In the genomic region with DNA sequence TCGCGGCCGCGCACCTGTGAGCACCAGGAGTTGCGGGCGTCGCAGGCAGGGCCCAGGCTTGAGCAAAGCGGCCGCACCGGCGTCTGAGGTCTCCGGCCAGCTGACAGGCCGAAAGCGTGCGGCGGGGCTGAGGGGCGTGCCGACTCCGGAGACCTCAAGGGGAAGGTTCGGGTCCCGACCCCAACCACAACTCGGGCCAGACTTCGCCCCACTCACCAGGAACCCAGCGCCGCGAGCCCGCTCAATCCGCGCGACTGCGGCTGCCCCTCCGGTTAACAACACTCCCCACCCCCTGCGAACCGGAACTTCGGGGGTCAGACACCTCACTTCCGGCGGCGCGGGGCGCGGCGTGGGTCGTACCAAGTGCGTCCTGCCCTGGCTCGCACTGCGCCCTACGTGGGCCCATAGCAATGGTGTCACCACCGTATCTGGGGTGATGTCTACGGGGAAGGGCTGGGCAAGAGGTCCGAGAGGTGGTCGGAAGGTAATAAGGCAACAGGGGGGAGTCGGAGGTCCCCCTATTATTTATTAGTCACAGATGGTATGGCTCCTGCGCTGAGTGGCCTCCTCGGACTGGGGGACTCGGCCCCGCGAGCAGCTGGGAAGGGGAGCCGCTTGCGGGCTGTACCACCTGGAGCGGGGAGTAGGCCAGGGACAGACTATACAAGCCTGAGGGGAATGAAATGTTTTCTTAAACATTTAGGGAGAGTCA, we compare ENCODE assay signal across 1 cellular context.
A peak's percentile ranks its signal among the peaks of the same experiment; 100 is the strongest.
TF ChIP-seq lines count a peak whose summit lies in the region.

A gene (minus strand): TSS at position 280 of the 712 bp plus-strand sequence. CDS start 918 bp downstream, outside the sequence.

TF ChIP-seq in Ishikawa, 13 proteins besides CTCF, POLR2A, EP300 and RAD21 (continued from another document):
- TF ChIP-seq, protein P1, sequence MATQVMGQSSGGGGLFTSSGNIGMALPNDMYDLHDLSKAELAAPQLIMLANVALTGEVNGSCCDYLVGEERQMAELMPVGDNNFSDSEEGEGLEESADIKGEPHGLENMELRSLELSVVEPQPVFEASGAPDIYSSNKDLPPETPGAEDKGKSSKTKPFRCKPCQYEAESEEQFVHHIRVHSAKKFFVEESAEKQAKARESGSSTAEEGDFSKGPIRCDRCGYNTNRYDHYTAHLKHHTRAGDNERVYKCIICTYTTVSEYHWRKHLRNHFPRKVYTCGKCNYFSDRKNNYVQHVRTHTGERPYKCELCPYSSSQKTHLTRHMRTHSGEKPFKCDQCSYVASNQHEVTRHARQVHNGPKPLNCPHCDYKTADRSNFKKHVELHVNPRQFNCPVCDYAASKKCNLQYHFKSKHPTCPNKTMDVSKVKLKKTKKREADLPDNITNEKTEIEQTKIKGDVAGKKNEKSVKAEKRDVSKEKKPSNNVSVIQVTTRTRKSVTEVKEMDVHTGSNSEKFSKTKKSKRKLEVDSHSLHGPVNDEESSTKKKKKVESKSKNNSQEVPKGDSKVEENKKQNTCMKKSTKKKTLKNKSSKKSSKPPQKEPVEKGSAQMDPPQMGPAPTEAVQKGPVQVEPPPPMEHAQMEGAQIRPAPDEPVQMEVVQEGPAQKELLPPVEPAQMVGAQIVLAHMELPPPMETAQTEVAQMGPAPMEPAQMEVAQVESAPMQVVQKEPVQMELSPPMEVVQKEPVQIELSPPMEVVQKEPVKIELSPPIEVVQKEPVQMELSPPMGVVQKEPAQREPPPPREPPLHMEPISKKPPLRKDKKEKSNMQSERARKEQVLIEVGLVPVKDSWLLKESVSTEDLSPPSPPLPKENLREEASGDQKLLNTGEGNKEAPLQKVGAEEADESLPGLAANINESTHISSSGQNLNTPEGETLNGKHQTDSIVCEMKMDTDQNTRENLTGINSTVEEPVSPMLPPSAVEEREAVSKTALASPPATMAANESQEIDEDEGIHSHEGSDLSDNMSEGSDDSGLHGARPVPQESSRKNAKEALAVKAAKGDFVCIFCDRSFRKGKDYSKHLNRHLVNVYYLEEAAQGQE (IDR thresholded peaks at IDR 0.05; ENCODE audit: low read depth), result no peak
- no peak for TF ChIP-seq CEBPB (IDR thresholded peaks at IDR 0.05)
- peak; percentile 71; the same call in 1 of the 2 replicates for TF ChIP-seq TCF12 (IDR thresholded peaks at IDR 0.05; ENCODE audit: low read depth)
- peak; percentile 72 for TF ChIP-seq CREB1 (IDR thresholded peaks at IDR 0.05; ENCODE audit: low read depth)
- TF ChIP-seq, protein P2, sequence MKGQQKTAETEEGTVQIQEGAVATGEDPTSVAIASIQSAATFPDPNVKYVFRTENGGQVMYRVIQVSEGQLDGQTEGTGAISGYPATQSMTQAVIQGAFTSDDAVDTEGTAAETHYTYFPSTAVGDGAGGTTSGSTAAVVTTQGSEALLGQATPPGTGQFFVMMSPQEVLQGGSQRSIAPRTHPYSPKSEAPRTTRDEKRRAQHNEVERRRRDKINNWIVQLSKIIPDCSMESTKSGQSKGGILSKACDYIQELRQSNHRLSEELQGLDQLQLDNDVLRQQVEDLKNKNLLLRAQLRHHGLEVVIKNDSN (IDR thresholded peaks at IDR 0.05), result no peak
- TF ChIP-seq ZBTB7A (IDR thresholded peaks at IDR 0.05; ENCODE audit: low read depth), result peak; percentile 85
TF ChIP-seq in Ishikawa: peak in this region for 6.
